In the genomic region with DNA sequence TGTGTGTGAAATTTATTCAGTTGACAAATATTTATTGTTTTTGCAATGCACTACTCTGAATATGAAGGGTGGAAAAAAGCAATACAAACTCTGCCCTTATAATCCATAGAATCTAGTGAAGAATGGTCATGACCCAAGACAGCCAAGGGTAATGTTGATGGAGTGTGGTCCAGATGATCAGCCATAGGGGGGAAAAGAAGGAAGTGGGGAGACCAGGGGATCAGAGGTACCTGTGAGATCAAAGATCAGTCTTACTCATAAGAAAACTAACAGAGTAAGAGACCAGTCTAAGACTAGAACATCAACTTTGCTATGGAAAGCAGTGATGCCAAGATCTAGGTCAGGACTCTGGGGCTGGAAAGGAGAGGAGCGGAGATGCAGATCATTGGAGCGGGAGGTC, we compare ENCODE assay signal across 19 cellular contexts.
DNase-seq lines count a peak whose midpoint lies in the region; ATAC-seq and TF ChIP-seq lines count a peak whose summit lies in the region.
"Had no signal": no experiment of that assay in that cellular context is flagged by ENCODE, and none has a peak within 500 bp of the region (broad histone marks: within the 10 kb centered on the region; RNA-seq: fewer than 3 reads in every experiment).

No MANE protein-coding gene starts in this region.

- 0 out of 2 replicates have a peak, but pooled peaks cover 1% of the 10 kb centered on the region for H3K9me3 ChIP-seq in OCI-LY3 (ENCODE audit: insufficient read depth, low read length)
- H3K9me3 ChIP-seq: Caco-2 had no signal

- H3K27ac ChIP-seq in OCI-LY3 (ENCODE audit: low read length), result no peak overlapping the region
- H3K27ac ChIP-seq: 22Rv1, BLaER1, C4-2B had no signal

- no peak for ATAC-seq in central memory CD8-positive, alpha-beta T cell (replicated peaks; ENCODE audit: extremely low read depth, poor library complexity, severe bottlenecking)
- ATAC-seq in HG03108 (IDR thresholded peaks at IDR 0.05; ENCODE audit: unreplicated experiment) (no peak), HG02970 (IDR thresholded peaks at IDR 0.05; ENCODE audit: low FRiP score, unreplicated experiment) (no peak), GM21381 (IDR thresholded peaks at IDR 0.05; ENCODE audit: unreplicated experiment) (no peak)
- ATAC-seq: CD8-positive, alpha-beta T cell; GM23338; HCT116 had no signal

- peaks cover 39% of the 10 kb centered on the region for H3K4me1 Mint-ChIP-seq in activated naive CD4-positive, alpha-beta T cell treated with anti-CD3 and anti-CD28 coated beads, Interleukin-2, amount 50 U/mL, for 24 hours
- H3K4me1 Mint-ChIP-seq in central memory CD8-positive, alpha-beta T cell, result peaks cover 22% of the 10 kb centered on the region

- no peak overlapping the region for H3K4me3 ChIP-seq in OCI-LY3 (ENCODE audit: low read length)
- H3K4me3 ChIP-seq: BLaER1, GM23338 had no signal

- peaks cover 5% of the 10 kb centered on the region for H3K9me3 Mint-ChIP-seq in activated naive CD4-positive, alpha-beta T cell treated with anti-CD3 and anti-CD28 coated beads, Interleukin-2, amount 50 U/mL, for 24 hours
- H3K9me3 Mint-ChIP-seq in central memory CD8-positive, alpha-beta T cell, result no peaks in the 10 kb centered on the region
- H3K9me3 Mint-ChIP-seq: CD8-positive, alpha-beta T cell; GM23338; H9 had no signal

- peaks cover 4% of the 10 kb centered on the region for H3K36me3 Mint-ChIP-seq in activated naive CD4-positive, alpha-beta T cell treated with anti-CD3 and anti-CD28 coated beads, Interleukin-2, amount 50 U/mL, for 24 hours
- peaks cover 2% of the 10 kb centered on the region for H3K36me3 Mint-ChIP-seq in central memory CD8-positive, alpha-beta T cell (ENCODE audit: insufficient read depth)
- H3K36me3 Mint-ChIP-seq: CD4-positive, CD25-positive, alpha-beta regulatory T cell; CD8-positive, alpha-beta T cell had no signal

- H3K4me2 ChIP-seq in OCI-LY3 (ENCODE audit: low read length), result peak overlapping the region; percentile 11
- H3K4me2 ChIP-seq: BLaER1, GM23338 had no signal

- H3K27me3 ChIP-seq in OCI-LY3 (ENCODE audit: low read depth, low read length), result no peaks in the 10 kb centered on the region
- H3K27me3 ChIP-seq: BLaER1 had no signal

- no peak overlapping the region for H2AFZ ChIP-seq in OCI-LY3 (ENCODE audit: low read depth, low read length)

- H3K27me3 Mint-ChIP-seq in activated naive CD4-positive, alpha-beta T cell treated with anti-CD3 and anti-CD28 coated beads, Interleukin-2, amount 50 U/mL, for 24 hours, result no peaks in the 10 kb centered on the region
- no peaks in the 10 kb centered on the region for H3K27me3 Mint-ChIP-seq in central memory CD8-positive, alpha-beta T cell
- H3K27me3 Mint-ChIP-seq: B cell had no signal

- no peaks in the 10 kb centered on the region for H3K79me2 ChIP-seq in OCI-LY3 (ENCODE audit: low read length)

- no peak overlapping the region for H3K4me3 Mint-ChIP-seq in activated naive CD4-positive, alpha-beta T cell treated with anti-CD3 and anti-CD28 coated beads, Interleukin-2, amount 50 U/mL, for 24 hours
- no peak overlapping the region for H3K4me3 Mint-ChIP-seq in central memory CD8-positive, alpha-beta T cell
- H3K4me3 Mint-ChIP-seq: B cell; CD4-positive, CD25-positive, alpha-beta regulatory T cell; CD8-positive, alpha-beta T cell; GM23338; H9 had no signal

- TF ChIP-seq CTCF in OCI-LY3 (IDR thresholded peaks at IDR 0.05; ENCODE audit: low read depth, low read length), result no peak

- no peaks in the 10 kb centered on the region for H4K20me1 ChIP-seq in OCI-LY3 (ENCODE audit: insufficient read depth, low read length)
- H4K20me1 ChIP-seq: BLaER1 had no signal

- no peaks in the 10 kb centered on the region for H3K36me3 ChIP-seq in OCI-LY3 (replicated peaks; ENCODE audit: low read depth, low read length)
- H3K36me3 ChIP-seq: BLaER1 had no signal

- peaks cover 36% of the 10 kb centered on the region for H3K4me1 ChIP-seq in OCI-LY3 (ENCODE audit: low read length)
- H3K4me1 ChIP-seq: Caco-2 had no signal

- peak overlapping the region; percentile 23 for H3K27ac Mint-ChIP-seq in activated naive CD4-positive, alpha-beta T cell treated with anti-CD3 and anti-CD28 coated beads, Interleukin-2, amount 50 U/mL, for 24 hours
- H3K27ac Mint-ChIP-seq in central memory CD8-positive, alpha-beta T cell (ENCODE audit: low read depth), result peak overlapping the region; percentile 2
- H3K27ac Mint-ChIP-seq: B cell; CD8-positive, alpha-beta T cell; GM23338; H9 had no signal

- H3K9ac ChIP-seq in OCI-LY3 (ENCODE audit: low read length), result no peak overlapping the region
- H3K9ac ChIP-seq: BLaER1 had no signal

- no peak for DNase-seq in activated naive CD4-positive, alpha-beta T cell (lab: John Stamatoyannopoulos, UW)
- DNase-seq in central memory CD8-positive, alpha-beta T cell (ENCODE audit: low spot score in 2 of 2), result no peak
- DNase-seq: Caco-2; CD8-positive, alpha-beta T cell; DMS153; DND-41; H9 had no signal
